8 cellular contexts compared by ENCODE assay signal in genomic region chr1:248905949-248906740, GRCh38. TPM values are rescaled to one million over a fixed set of nuclear protein-coding genes. Genes with fewer than 3 reads are reported as not detected.
DNase-seq lines count a peak whose midpoint lies in the region; ATAC-seq and TF ChIP-seq lines count a peak whose summit lies in the region.

A gene with protein sequence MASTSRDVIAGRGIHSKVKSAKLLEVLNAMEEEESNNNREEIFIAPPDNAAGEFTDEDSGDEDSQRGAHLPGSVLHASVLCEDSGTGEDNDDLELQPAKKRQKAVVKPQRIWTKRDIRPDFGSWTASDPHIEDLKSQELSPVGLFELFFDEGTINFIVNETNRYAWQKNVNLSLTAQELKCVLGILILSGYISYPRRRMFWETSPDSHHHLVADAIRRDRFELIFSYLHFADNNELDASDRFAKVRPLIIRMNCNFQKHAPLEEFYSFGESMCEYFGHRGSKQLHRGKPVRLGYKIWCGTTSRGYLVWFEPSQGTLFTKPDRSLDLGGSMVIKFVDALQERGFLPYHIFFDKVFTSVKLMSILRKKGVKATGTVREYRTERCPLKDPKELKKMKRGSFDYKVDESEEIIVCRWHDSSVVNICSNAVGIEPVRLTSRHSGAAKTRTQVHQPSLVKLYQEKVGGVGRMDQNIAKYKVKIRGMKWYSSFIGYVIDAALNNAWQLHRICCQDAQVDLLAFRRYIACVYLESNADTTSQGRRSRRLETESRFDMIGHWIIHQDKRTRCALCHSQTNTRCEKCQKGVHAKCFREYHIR (plus strand): TSS chr1:248906235. CDS start chr1:248913863, 7,628 bp downstream.

- H3K27ac ChIP-seq in PC-3 (ENCODE audit: low read length), result peak within 1 kb of the TSS; percentile 46; the same call in 1 of the 2 replicates
- peak within 1 kb of the TSS; percentile 96 to 98 (median 96) for H3K27ac ChIP-seq in esophagus squamous epithelium

- H3K9me3 Mint-ChIP-seq in IgD-negative memory B cell, result no peaks in the 10 kb centered on the region
- H3K9me3 Mint-ChIP-seq in activated T-cell treated with anti-CD3 and anti-CD28 coated beads, Interleukin-2, amount 50 U/mL, for 4 hours, result no peaks in the 10 kb centered on the region
- no peaks in the 10 kb centered on the region for H3K9me3 Mint-ChIP-seq in naive B cell
- no peaks in the 10 kb centered on the region for H3K9me3 Mint-ChIP-seq in stimulated activated effector memory CD8-positive, alpha-beta T cell treated with anti-CD3 and anti-CD28 coated beads, Interleukin-12 subunit alpha, Interleukin-12 subunit beta, amount 100 ng/mL, for 72 hours

- H3K4me3 ChIP-seq in PC-3 (ENCODE audit: low read length) (peak within 1 kb of the TSS; percentile 81), esophagus squamous epithelium (peak within 1 kb of the TSS; percentile 69 to 77 (median 74))

- intact Hi-C loops in PC-3 (cut with micrococcal nuclease), result loop anchor here (1.0 to 2.0 kb wide), 4 partner anchors 18 to 80 kb away; partner anchors contain the start of gene ZNF692
- intact Hi-C loops in esophagus squamous epithelium (cut with DNase I), result no loop called here

- H3F3A ChIP-seq in PC-3 (ENCODE audit: low read length, unreplicated experiment), result no peaks in the 10 kb centered on the region

- H3K9me2 ChIP-seq in PC-3 (replicated peaks; ENCODE audit: low read length), result no peaks in the 10 kb centered on the region

- BruUV-seq in PC-3 (replicated peaks; lab: Mats Ljungman, UMichigan), result no TSS peak

- CTCF ChIA-PET in PC-3 (lab: Charles Lee), result interaction anchor here (0.6 to 0.7 kb wide), 2 partner anchors 68 to 80 kb away, joined by 4 to 8 read pairs; partner anchors contain the start of gene ZNF672

- H3K9me3 ChIP-seq in PC-3 (ENCODE audit: low read length), result no peaks in the 10 kb centered on the region
- H3K9me3 ChIP-seq in esophagus squamous epithelium, result no peaks in the 10 kb centered on the region

- H3K27me3 ChIP-seq in PC-3 (ENCODE audit: low read length), result peaks cover 4% of the 10 kb centered on the region; the same call in 1 of the 2 replicates
- peaks cover 0 to under 1% (median 0%) of the 10 kb centered on the region in 4 donors for H3K27me3 ChIP-seq in esophagus squamous epithelium

- ATAC-seq in GM21576 (IDR thresholded peaks at IDR 0.05; ENCODE audit: unreplicated experiment) (peak; percentile 90), PC-3 (peak; percentile 86), naive B cell (ENCODE audit: low read depth in 2 of 2) (peak; percentile 79 to 80)
- peak; percentile 86 to 89 for ATAC-seq in activated T-cell treated with anti-CD3 and anti-CD28 coated beads, Interleukin-2, amount 50 U/mL, for 4 hours
- peak; percentile 91 for ATAC-seq in stimulated activated effector memory CD8-positive, alpha-beta T cell treated with anti-CD3 and anti-CD28 coated beads, Interleukin-12 subunit alpha, Interleukin-12 subunit beta, amount 100 ng/mL, for 72 hours

- TF ChIP-seq POLR2A in esophagus squamous epithelium (IDR thresholded peaks at IDR 0.05), result peak in 2 of 4 donors; percentile 72 to 90

- H2AFZ ChIP-seq in PC-3 (ENCODE audit: low read length), result peak within 1 kb of the TSS; percentile 97

- H3K36me3 Mint-ChIP-seq in IgD-negative memory B cell (peaks cover 5% of the 10 kb centered on the region), naive B cell (no peaks in the 10 kb centered on the region)
- H3K36me3 Mint-ChIP-seq in activated T-cell treated with anti-CD3 and anti-CD28 coated beads, Interleukin-2, amount 50 U/mL, for 4 hours (ENCODE audit: insufficient read depth), result peaks cover 7% of the 10 kb centered on the region
- H3K36me3 Mint-ChIP-seq in stimulated activated effector memory CD8-positive, alpha-beta T cell treated with anti-CD3 and anti-CD28 coated beads, Interleukin-12 subunit alpha, Interleukin-12 subunit beta, amount 100 ng/mL, for 72 hours, result no peaks in the 10 kb centered on the region

- POLR2A ChIA-PET in PC-3 (lab: Charles Lee; ENCODE audit: unreplicated experiment), result interaction anchor here (0.6 kb wide), 1 partner anchor 69 kb away, joined by 17 read pairs; no protein-coding TSS in a partner anchor

- WGBS in esophagus squamous epithelium, 2 donors, result 0 to 2% methylated on average over 2 to 12 of the region's 80 CpGs

- peaks cover 12% of the 10 kb centered on the region; the same call in 1 of the 2 replicates for H3K4me1 ChIP-seq in PC-3 (ENCODE audit: insufficient read depth, low read length)
- peaks cover 0 to 22% (median 6%) of the 10 kb centered on the region in 3 donors for H3K4me1 ChIP-seq in esophagus squamous epithelium

- H3K9ac ChIP-seq in PC-3 (ENCODE audit: low read length), result peak within 1 kb of the TSS; percentile 76

- H3K4me1 Mint-ChIP-seq in IgD-negative memory B cell (peaks cover 29 to 37% (median 35%) of the 10 kb centered on the region in 3 donors), naive B cell (peaks cover 40 to 54% (median 41%) of the 10 kb centered on the region in 3 donors)
- H3K4me1 Mint-ChIP-seq in activated T-cell treated with anti-CD3 and anti-CD28 coated beads, Interleukin-2, amount 50 U/mL, for 4 hours (ENCODE audit: low read depth), result peaks cover 25% of the 10 kb centered on the region
- H3K4me1 Mint-ChIP-seq in stimulated activated effector memory CD8-positive, alpha-beta T cell treated with anti-CD3 and anti-CD28 coated beads, Interleukin-12 subunit alpha, Interleukin-12 subunit beta, amount 100 ng/mL, for 72 hours, result peaks cover 26% of the 10 kb centered on the region

- H3K4me2 ChIP-seq in PC-3 (ENCODE audit: low read length), result peak within 1 kb of the TSS; percentile 95

- H3K27ac Mint-ChIP-seq in IgD-negative memory B cell (peak within 1 kb of the TSS; percentile 61 to 99 (median 98)), naive B cell (peak within 1 kb of the TSS; percentile 87 to 99 (median 98))
- H3K27ac Mint-ChIP-seq in stimulated activated effector memory CD8-positive, alpha-beta T cell treated with anti-CD3 and anti-CD28 coated beads, Interleukin-12 subunit alpha, Interleukin-12 subunit beta, amount 100 ng/mL, for 72 hours, result peak within 1 kb of the TSS; percentile 92

- H3K79me2 ChIP-seq in PC-3 (ENCODE audit: low read length), result peaks cover 16% of the 10 kb centered on the region

- no peaks in the 10 kb centered on the region for H3K27me3 Mint-ChIP-seq in IgD-negative memory B cell
- H3K27me3 Mint-ChIP-seq in activated T-cell treated with anti-CD3 and anti-CD28 coated beads, Interleukin-2, amount 50 U/mL, for 4 hours (ENCODE audit: low read depth), result no peaks in the 10 kb centered on the region
- no peaks in the 10 kb centered on the region for H3K27me3 Mint-ChIP-seq in naive B cell

- TF ChIP-seq CTCF in PC-3 (conservative IDR thresholded peaks at IDR 0.05; ENCODE audit: low read depth, low read length) (peak; percentile 85), esophagus squamous epithelium (IDR thresholded peaks at IDR 0.05) (peak; percentile 53 to 86 (median 78))

- no peaks in the 10 kb centered on the region for H3K36me3 ChIP-seq in PC-3 (ENCODE audit: low read depth, low read length)
- H3K36me3 ChIP-seq in esophagus squamous epithelium, result peaks cover 0 to 7% (median 0%) of the 10 kb centered on the region in 3 donors

- peak within 1 kb of the TSS; percentile 86 to 99 (median 98) for H3K4me3 Mint-ChIP-seq in IgD-negative memory B cell
- H3K4me3 Mint-ChIP-seq in activated T-cell treated with anti-CD3 and anti-CD28 coated beads, Interleukin-2, amount 50 U/mL, for 4 hours, result peak within 1 kb of the TSS; percentile 91
- H3K4me3 Mint-ChIP-seq in naive B cell, result peak within 1 kb of the TSS; percentile 82 to 99 (median 98)
- H3K4me3 Mint-ChIP-seq in stimulated activated effector memory CD8-positive, alpha-beta T cell treated with anti-CD3 and anti-CD28 coated beads, Interleukin-12 subunit alpha, Interleukin-12 subunit beta, amount 100 ng/mL, for 72 hours, result peak within 1 kb of the TSS; percentile 83

- no peaks in the 10 kb centered on the region for H4K20me1 ChIP-seq in PC-3 (ENCODE audit: low read length)

- DNase-seq in DMS53 treated with DMSO at 0.1 percent for 48 hours (lab: John Stamatoyannopoulos, UW; ENCODE audit: unreplicated experiment), result peak; percentile 82
- DNase-seq in PC-3, result peak; percentile 96
- DNase-seq in activated T-cell treated with anti-CD3 and anti-CD28 coated beads, Interleukin-2, amount 50 U/mL, for 4 hours, result peak; percentile 97
- DNase-seq in esophagus squamous epithelium (lab: John Stamatoyannopoulos, UW), result peak; percentile 94
- DNase-seq in naive B cell, result peak; percentile 94
- DNase-seq in stimulated activated effector memory CD8-positive, alpha-beta T cell treated with anti-CD3 and anti-CD28 coated beads, Interleukin-12 subunit alpha, Interleukin-12 subunit beta, amount 100 ng/mL, for 72 hours (ENCODE audit: low spot score in 2 of 2), result peak; percentile 97 to 99

RNA-seq across cellular contexts. Expression of the gene that starts here (rescaled TPM):
- polyA plus RNA-seq in IgD-negative memory B cell (16.9 TPM), naive B cell (ENCODE audit: low read depth in 6 of 6) (10 to 100 TPM in 5 of 6 donors, 1 to 10 TPM in 1; 9.1 to 23.2 (median 17.7) TPM)
- total RNA-seq in PC-3 (2014; rRNA removed) (6.5 and 9.2 TPM in 2 replicates), esophagus squamous epithelium (1 to 10 TPM; 4.1 to 9.5 (median 6.7) TPM)
- 1 to 10 TPM; 3.4 to 4.7 (median 4.0) TPM for total RNA-seq in activated T-cell treated with anti-CD3 and anti-CD28 coated beads, Interleukin-2, amount 50 U/mL, for 4 hours

Comparison
In these comparisons a context has a peak if more than half of its experiments do, and no peak if none do; other contexts are left out.
1. Peak in every context shown above with its lines: DNase-seq, ATAC-seq, H3K4me3 ChIP-seq and H3K27ac ChIP-seq.